ENCODE assay signal across 29 cellular contexts in the genomic region with DNA sequence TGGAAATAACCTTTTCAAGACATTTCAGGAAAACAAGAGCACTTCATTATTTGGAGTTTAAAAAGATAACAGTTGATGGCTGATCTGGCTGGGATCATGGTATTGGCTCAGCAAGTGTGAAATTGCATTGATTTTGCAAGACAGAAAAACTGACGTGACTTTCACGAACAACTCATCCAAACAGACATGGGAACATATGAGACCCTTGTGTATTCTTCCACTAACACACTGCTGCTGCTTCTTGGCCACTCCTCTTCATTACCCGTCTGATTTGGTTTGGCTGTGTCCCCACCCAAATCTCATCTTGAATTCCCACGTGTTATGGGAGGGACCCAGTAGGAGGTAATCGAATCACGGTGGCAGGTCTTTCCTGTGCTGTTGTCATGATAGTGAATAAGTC.
"Had no signal": no experiment of that assay in that cellular context is flagged by ENCODE, and none has a peak within 500 bp of the region (broad histone marks: within the 10 kb centered on the region; RNA-seq: fewer than 3 reads in every experiment).

No MANE protein-coding gene starts in this region.

- H3K27ac Mint-ChIP-seq: activated CD8-positive, alpha-beta T cell treated with anti-CD3 and anti-CD28 coated beads, Interleukin-2, amount 10 ng/mL, durations not matched to agents 7 days and 5 days; activated naive CD4-positive, alpha-beta T cell treated with anti-CD3 and anti-CD28 coated beads, Interleukin-2, amount 10 ng/mL, durations not matched to agents 7 days and 5 days; activated naive CD8-positive, alpha-beta T cell; activated naive CD8-positive, alpha-beta T cell treated with anti-CD3 and anti-CD28 coated beads, Interleukin-2, amount 50 U/mL, for 24 hours; activated T-helper 1 cell treated with anti-CD3 and anti-CD28 coated beads, Interleukin-12 subunit alpha, Interleukin-12 subunit beta, Interleukin-2, Interleukin-4 antibody, amounts not matched to agents 30 ng/mL and 10 ng/mL and 1 ng/mL, durations not matched to agents 14 hours and 24 hours and 36 hours; IgD-negative memory B cell had no signal

- DNase-seq: activated CD4-positive, alpha-beta T cell treated with anti-CD3 and anti-CD28 coated beads for 1 hour; activated CD4-positive, alpha-beta T cell treated with anti-CD3 and anti-CD28 coated beads for 48 hours; activated CD4-positive, alpha-beta T cell treated with anti-CD3 and anti-CD28 coated beads, Interleukin-2, amount 50 U/mL, for 4 hours; activated CD4-positive, CD25-positive, alpha-beta regulatory T cell; activated CD8-positive, alpha-beta T cell treated with anti-CD3 and anti-CD28 coated beads, Interleukin-2, amount 10 ng/mL, durations not matched to agents 7 days and 5 days; activated naive CD4-positive, alpha-beta T cell treated with anti-CD3 and anti-CD28 coated beads, Interleukin-2, amount 10 ng/mL, durations not matched to agents 7 days and 5 days; activated naive CD8-positive, alpha-beta T cell treated with anti-CD3 and anti-CD28 coated beads, Interleukin-2, amount 50 U/mL, for 24 hours; activated T-cell treated with anti-CD3 and anti-CD28 coated beads, Interleukin-2, amount 50 U/mL, for 4 hours; anterior cingulate cortex; Karpas-422; KBM-7; NCI-H1105; NCI-H1436; NCI-H1694; NCI-H1930; NCI-H2081 treated with DMSO at 0.1 percent for 48 hours; NCI-H226; NCI-H446 treated with DMSO at 0.1 percent for 48 hours; NCI-H524 treated with DMSO at 0.1 percent for 48 hours; RPMI8226; SW 1271; T-helper 1 cell; T-helper 2 cell; T-helper 9 cell had no signal

- H3K9me3 Mint-ChIP-seq: activated naive CD4-positive, alpha-beta T cell treated with anti-CD3 and anti-CD28 coated beads, Interleukin-2, amount 10 ng/mL, durations not matched to agents 7 days and 5 days; activated naive CD8-positive, alpha-beta T cell treated with anti-CD3 and anti-CD28 coated beads, Interleukin-2, amount 50 U/mL, for 24 hours; activated T-cell treated with anti-CD3 and anti-CD28 coated beads, Interleukin-2, amount 50 U/mL, for 4 hours; activated T-helper 1 cell treated with anti-CD3 and anti-CD28 coated beads, Interleukin-12 subunit alpha, Interleukin-12 subunit beta, Interleukin-2, Interleukin-4 antibody, amounts not matched to agents 30 ng/mL and 10 ng/mL and 1 ng/mL, durations not matched to agents 14 hours and 24 hours and 36 hours; IgD-negative memory B cell had no signal

- H3K27me3 Mint-ChIP-seq: activated naive CD8-positive, alpha-beta T cell treated with anti-CD3 and anti-CD28 coated beads, Interleukin-2, amount 50 U/mL, for 24 hours; brain had no signal

- H3K4me3 Mint-ChIP-seq: activated CD8-positive, alpha-beta T cell treated with anti-CD3 and anti-CD28 coated beads, Interleukin-2, amount 10 ng/mL, durations not matched to agents 7 days and 5 days; activated naive CD4-positive, alpha-beta T cell treated with anti-CD3 and anti-CD28 coated beads, Interleukin-2, amount 10 ng/mL, durations not matched to agents 7 days and 5 days; activated naive CD8-positive, alpha-beta T cell; activated naive CD8-positive, alpha-beta T cell treated with anti-CD3 and anti-CD28 coated beads, Interleukin-2, amount 50 U/mL, for 24 hours; activated T-cell treated with anti-CD3 and anti-CD28 coated beads, Interleukin-2, amount 50 U/mL, for 4 hours; activated T-helper 1 cell treated with anti-CD3 and anti-CD28 coated beads, Interleukin-12 subunit alpha, Interleukin-12 subunit beta, Interleukin-2, Interleukin-4 antibody, amounts not matched to agents 30 ng/mL and 10 ng/mL and 1 ng/mL, durations not matched to agents 14 hours and 24 hours and 36 hours; brain; IgD-negative memory B cell had no signal

- H3K4me1 Mint-ChIP-seq: activated naive CD8-positive, alpha-beta T cell treated with anti-CD3 and anti-CD28 coated beads, Interleukin-2, amount 50 U/mL, for 24 hours; IgD-negative memory B cell had no signal

- H3K36me3 Mint-ChIP-seq: activated naive CD4-positive, alpha-beta T cell treated with anti-CD3 and anti-CD28 coated beads, Interleukin-2, amount 10 ng/mL, durations not matched to agents 7 days and 5 days; activated naive CD8-positive, alpha-beta T cell; brain; IgD-negative memory B cell had no signal

- ATAC-seq: activated CD8-positive, alpha-beta T cell treated with anti-CD3 and anti-CD28 coated beads, Interleukin-2, amount 10 ng/mL, durations not matched to agents 7 days and 5 days; activated naive CD8-positive, alpha-beta T cell treated with anti-CD3 and anti-CD28 coated beads, Interleukin-2, amount 50 U/mL, for 24 hours; activated T-cell treated with anti-CD3 and anti-CD28 coated beads, Interleukin-2, amount 50 U/mL, for 4 hours; Panc1 had no signal
